In genomic region chrX:10142041-10142589, GRCh38 we compare ENCODE assay signal across 12 cellular contexts. TPM values are rescaled to one million over a fixed set of nuclear protein-coding genes. Genes with fewer than 3 reads are reported as not detected.
DNase-seq lines count a peak whose midpoint lies in the region; TF ChIP-seq lines count a peak whose summit lies in the region.
"Had no signal": no experiment of that assay in that cellular context is flagged by ENCODE, and none has a peak within 500 bp of the region (broad histone marks: within the 10 kb centered on the region; RNA-seq: fewer than 3 reads in every experiment).

No MANE protein-coding gene starts in this region.

- POLR2A ChIA-PET in HEK293T (lab: Yijun Ruan, JAX): no interaction called here

- no peaks in the 10 kb centered on the region for H3K27me3 Mint-ChIP-seq in dendritic cell treated with granulocyte-macrophage colony-stimulating factor and Interleukin-4, amounts not matched to agents 40 ng/mL and 50 ng/mL, for 4 days
- H3K27me3 Mint-ChIP-seq: CD4-positive, CD25-positive, alpha-beta regulatory T cell had no signal

- no peak overlapping the region for H3K4me3 Mint-ChIP-seq in dendritic cell treated with granulocyte-macrophage colony-stimulating factor and Interleukin-4, amounts not matched to agents 40 ng/mL and 50 ng/mL, for 4 days
- H3K4me3 Mint-ChIP-seq: CD4-positive, CD25-positive, alpha-beta regulatory T cell had no signal

- H3K36me3 ChIP-seq in spleen: peaks cover 0 to 67% (median 28%) of the 10 kb centered on the region in 6 donors

- intact Hi-C loops in dendritic cell treated with granulocyte-macrophage colony-stimulating factor and Interleukin-4, amounts not matched to agents 40 ng/mL and 50 ng/mL, for 4 days (cut with micrococcal nuclease): no loop called here
- intact Hi-C loops in spleen (cut with DNase I; ENCODE audit: low total_unique reads): no loop called here

- peak overlapping the region; percentile 46 for H3K27ac Mint-ChIP-seq in dendritic cell treated with granulocyte-macrophage colony-stimulating factor and Interleukin-4, amounts not matched to agents 40 ng/mL and 50 ng/mL, for 4 days
- H3K27ac Mint-ChIP-seq: CD4-positive, CD25-positive, alpha-beta regulatory T cell had no signal

- no peaks in the 10 kb centered on the region for H3K9me3 ChIP-seq in spleen
- H3K9me3 ChIP-seq: A549 had no signal

- TF ChIP-seq POLR2A in spleen (IDR thresholded peaks at IDR 0.05): no peak

- no peak for TF ChIP-seq CTCF in spleen (IDR thresholded peaks at IDR 0.05 in 8 of 11, conservative IDR thresholded peaks at IDR 0.05 in 3 of 11)

- H3K4me1 ChIP-seq in spleen: no peaks in the 10 kb centered on the region
- H3K4me1 ChIP-seq: A549 had no signal

- no peak overlapping the region for H3K4me3 ChIP-seq in spleen
- H3K4me3 ChIP-seq: A549, BLaER1 had no signal

- CTCF ChIA-PET in HEK293T (lab: Yijun Ruan, JAX): no interaction called here

- DNase-seq in CD1c-positive myeloid dendritic cell (ENCODE audit: extremely low spot score) (peak; percentile 69), MV-4-11 (lab: John Stamatoyannopoulos, UW) (peak; percentile 30), spleen (peak; percentile 55), HEK293T (ENCODE audit: extremely low spot score) (no peak), NCI-H524 treated with DMSO at 0.1 percent for 48 hours (lab: John Stamatoyannopoulos, UW) (no peak)
- no peak for DNase-seq in stimulated activated CD4-positive, alpha-beta T cell treated with anti-CD3 and anti-CD28 coated beads, Interleukin-2, amount 100 ng/mL, for 24 hours
- DNase-seq: CD4-positive, CD25-positive, alpha-beta regulatory T cell; DMS53; IMR-90 had no signal

- H3K27me3 ChIP-seq in spleen (replicated peaks in 1 of 7): no peaks in the 10 kb centered on the region
- H3K27me3 ChIP-seq: BLaER1 had no signal

- no peaks in the 10 kb centered on the region for H3K9me3 Mint-ChIP-seq in dendritic cell treated with granulocyte-macrophage colony-stimulating factor and Interleukin-4, amounts not matched to agents 40 ng/mL and 50 ng/mL, for 4 days
- H3K9me3 Mint-ChIP-seq: CD4-positive, CD25-positive, alpha-beta regulatory T cell had no signal

- no peak overlapping the region for H3K27ac ChIP-seq in spleen
- H3K27ac ChIP-seq: A549, BLaER1 had no signal

- WGBS in spleen, 5 donors: 81 to 91% (median 82%) methylated on average over 14 to 22 of the region's 22 CpGs

- H3K4me1 Mint-ChIP-seq in dendritic cell treated with granulocyte-macrophage colony-stimulating factor and Interleukin-4, amounts not matched to agents 40 ng/mL and 50 ng/mL, for 4 days (ENCODE audit: low read depth): peaks cover 14% of the 10 kb centered on the region
- H3K4me1 Mint-ChIP-seq: CD4-positive, CD25-positive, alpha-beta regulatory T cell had no signal

- peaks cover 83% of the 10 kb centered on the region for H3K36me3 Mint-ChIP-seq in dendritic cell treated with granulocyte-macrophage colony-stimulating factor and Interleukin-4, amounts not matched to agents 40 ng/mL and 50 ng/mL, for 4 days (ENCODE audit: low read depth)

TF ChIP-seq in HEK293T, 16 proteins besides CTCF, POLR2A, EP300 and RAD21:
- TF ChIP-seq FOXA1 (IDR thresholded peaks at IDR 0.05): no peak
- TF ChIP-seq BHLHE40 (IDR thresholded peaks at IDR 0.05; ENCODE audit: borderline replicate concordance): no peak
- TF ChIP-seq FOXK2 (IDR thresholded peaks at IDR 0.05): no peak
- TF ChIP-seq LEF1 (IDR thresholded peaks at IDR 0.05; ENCODE audit: borderline replicate concordance): no peak
- no peak for TF ChIP-seq FOXM1 (IDR thresholded peaks at IDR 0.05; ENCODE audit: borderline replicate concordance)
- no peak for TF ChIP-seq ZNF384 (IDR thresholded peaks at IDR 0.05)
- TF ChIP-seq SP1 (IDR thresholded peaks at IDR 0.05): no peak
- no peak for TF ChIP-seq CTBP1 (IDR thresholded peaks at IDR 0.05; ENCODE audit: borderline replicate concordance)
- TF ChIP-seq L3MBTL2 (conservative IDR thresholded peaks at IDR 0.05): no peak
- no peak for TF ChIP-seq SUZ12 (IDR thresholded peaks at IDR 0.05)
- TF ChIP-seq NFRKB (IDR thresholded peaks at IDR 0.05): no peak
- no peak for TF ChIP-seq TARDBP (IDR thresholded peaks at IDR 0.05)
- no peak for TF ChIP-seq HDGF (IDR thresholded peaks at IDR 0.05; ENCODE audit: borderline replicate concordance)
- TF ChIP-seq ELF4 (IDR thresholded peaks at IDR 0.05): no peak
- no peak for TF ChIP-seq ARNT (IDR thresholded peaks at IDR 0.05)
- TF ChIP-seq PKNOX1 (IDR thresholded peaks at IDR 0.05): no peak

RNA-seq across cellular contexts. Expression of gene CLCN4, which starts 14.7 kb away (rescaled TPM):
- 10 to 100 TPM in 1 of 7 donors, 1 to 10 TPM in 6; 4.8 to 10.9 (median 5.3) TPM for total RNA-seq in spleen
- polyA plus RNA-seq in spleen: under 1 TPM; 0.63 to 0.85 (median 0.64) TPM
- polyA plus RNA-seq: CD4-positive, CD25-positive, alpha-beta regulatory T cell had no signal

Comparison
In these comparisons a context has a peak if more than half of its experiments do, and no peak if none do; other contexts are left out.
1. DNase-seq: peak in CD1c-positive myeloid dendritic cell (single experiment), MV-4-11 (single experiment) and spleen (single experiment); none in HEK293T (single experiment), stimulated activated CD4-positive, alpha-beta T cell treated with anti-CD3 and anti-CD28 coated beads, Interleukin-2, amount 100 ng/mL, for 24 hours (0 of 2) and NCI-H524 treated with DMSO at 0.1 percent for 48 hours (single experiment).